In genomic region chrX:154804564-154804956, GRCh38 we compare ENCODE assay signal across 9 cellular contexts. TPM values are rescaled to one million over a fixed set of nuclear protein-coding genes. Genes with fewer than 3 reads are reported as not detected.
A peak's percentile ranks its signal among the peaks of the same experiment; 100 is the strongest.
DNase-seq lines count a peak whose midpoint lies in the region; TF ChIP-seq lines count a peak whose summit lies in the region.
"Had no signal": no experiment of that assay in that cellular context is flagged by ENCODE, and none has a peak within 500 bp of the region (broad histone marks: within the 10 kb centered on the region; RNA-seq: fewer than 3 reads in every experiment).

No MANE protein-coding gene starts in this region.

- peak overlapping the region; percentile 61; the same call in 1 of the 2 replicates for H3K9ac ChIP-seq in OCI-LY1 (ENCODE audit: low read length)

- no peaks in the 10 kb centered on the region for H3K9me2 ChIP-seq in OCI-LY1 (ENCODE audit: low read depth, low read length)

- no peak for TF ChIP-seq CTCF in OCI-LY1 (IDR thresholded peaks at IDR 0.05; ENCODE audit: low read length)
- TF ChIP-seq CTCF in esophagus muscularis mucosa (IDR thresholded peaks at IDR 0.05): no peak
- TF ChIP-seq CTCF in osteocyte (IDR thresholded peaks at IDR 0.05): no peak

- H3K79me2 ChIP-seq in OCI-LY1 (ENCODE audit: insufficient read depth, low read length): no peaks in the 10 kb centered on the region

- WGBS in esophagus muscularis mucosa: 33% methylated on average over 5 of the region's 5 CpGs

- peaks cover 6% of the 10 kb centered on the region for H3K27me3 Mint-ChIP-seq in osteocyte (ENCODE audit: unreplicated experiment)

- no peaks in the 10 kb centered on the region for H4K20me1 ChIP-seq in OCI-LY1 (ENCODE audit: insufficient read depth, low read length)

- DNase-seq in EH (ENCODE audit: low read depth): peak; percentile 26
- DNase-seq in esophagus muscularis mucosa (ENCODE audit: extremely low spot score): no peak
- DNase-seq in osteocyte (ENCODE audit: extremely low spot score, unreplicated experiment): no peak
- no peak for DNase-seq in DMS153 treated with DMSO at 0.1 percent for 48 hours (lab: John Stamatoyannopoulos, UW; ENCODE audit: unreplicated experiment)
- DNase-seq in foreskin melanocyte: no peak
- no peak for DNase-seq in NCI-H1930 (lab: John Stamatoyannopoulos, UW)
- no peak for DNase-seq in COLO829 (ENCODE audit: low spot score)

- no peaks in the 10 kb centered on the region for H3K36me3 Mint-ChIP-seq in osteocyte (ENCODE audit: unreplicated experiment)

- intact Hi-C loops in esophagus muscularis mucosa (cut with DNase I): no loop called here

- peak overlapping the region; percentile 68 for H3K4me3 ChIP-seq in OCI-LY1 (ENCODE audit: low read depth, low read length, poor library complexity, severe bottlenecking)
- H3K4me3 ChIP-seq in esophagus muscularis mucosa: peak overlapping the region; percentile 68 to 77 (median 71)

- H2AFZ ChIP-seq in OCI-LY1 (ENCODE audit: low read length): no peak overlapping the region

- H3K4me1 ChIP-seq in OCI-LY1 (ENCODE audit: insufficient read depth, low read length, severe bottlenecking): peaks cover 14% of the 10 kb centered on the region
- H3K4me1 ChIP-seq in esophagus muscularis mucosa: peaks cover 10 to 35% (median 29%) of the 10 kb centered on the region in 4 donors

- H3K9me3 Mint-ChIP-seq in osteocyte (ENCODE audit: unreplicated experiment): peaks cover 21% of the 10 kb centered on the region

- no peaks in the 10 kb centered on the region for H3K9me3 ChIP-seq in OCI-LY1 (ENCODE audit: low read length)
- H3K9me3 ChIP-seq in esophagus muscularis mucosa: peaks cover 0 to 8% (median 0%) of the 10 kb centered on the region in 4 donors

- peaks cover 21% of the 10 kb centered on the region for H3K4me1 Mint-ChIP-seq in osteocyte (ENCODE audit: unreplicated experiment)

- H3K4me2 ChIP-seq in OCI-LY1 (ENCODE audit: low read length): peak overlapping the region; percentile 84

- H3K27ac ChIP-seq in OCI-LY1 (ENCODE audit: low read depth, low read length, poor library complexity, severe bottlenecking): no peak overlapping the region
- peak overlapping the region; percentile 72 to 85 (median 82) for H3K27ac ChIP-seq in esophagus muscularis mucosa (replicated peaks in 1 of 4)
- H3K27ac ChIP-seq: epithelial cell of prostate had no signal

- no peaks in the 10 kb centered on the region for H3K27me3 ChIP-seq in OCI-LY1 (ENCODE audit: insufficient read depth, low read length)
- H3K27me3 ChIP-seq in esophagus muscularis mucosa: no peaks in the 10 kb centered on the region

- no peak for TF ChIP-seq POLR2A in esophagus muscularis mucosa (IDR thresholded peaks at IDR 0.05; ENCODE audit: low read depth)

- no peak for TF ChIP-seq EP300 in esophagus muscularis mucosa (IDR thresholded peaks at IDR 0.05)

- H3K4me3 Mint-ChIP-seq in osteocyte (ENCODE audit: unreplicated experiment): peak overlapping the region; percentile 81

- no peaks in the 10 kb centered on the region for H3F3A ChIP-seq in OCI-LY1 (ENCODE audit: insufficient read depth, low read length)

- no peak overlapping the region for H3K27ac Mint-ChIP-seq in osteocyte (ENCODE audit: unreplicated experiment)

- H3K36me3 ChIP-seq in OCI-LY1 (ENCODE audit: insufficient read depth, low read length) (no peaks in the 10 kb centered on the region; the same call in 1 of the 2 replicates), esophagus muscularis mucosa (no peaks in the 10 kb centered on the region)

RNA-seq across cellular contexts. Expression of gene MPP1, which starts 0.7 kb away (rescaled TPM):
- total RNA-seq in esophagus muscularis mucosa (10 to 100 TPM; 28.2 to 46.9 (median 33.3) TPM), osteocyte (10.6 and 11.2 TPM in 2 replicates)

RNA-seq across cellular contexts. Expression of gene SMIM9, which starts 29.9 kb away (rescaled TPM):
- total RNA-seq in esophagus muscularis mucosa (not detected), osteocyte (not detected in 2 replicates)

RNA-seq across cellular contexts. Expression of gene DKC1, which starts 41.9 kb away (rescaled TPM):
- total RNA-seq in esophagus muscularis mucosa: 10 to 100 TPM; 18.3 to 29.9 (median 24.9) TPM
- 37.5 and 39.9 TPM in 2 replicates for total RNA-seq in osteocyte

RNA-seq across cellular contexts. Expression of gene GAB3, which starts 53.7 kb away (rescaled TPM):
- 1 to 10 TPM; 3.9 to 7.3 (median 5.2) TPM for total RNA-seq in esophagus muscularis mucosa
- total RNA-seq in osteocyte: 0.78 and 1.1 TPM in 2 replicates
